In genomic region chr1:10495475-10495817, GRCh38 we compare ENCODE assay signal across 11 cellular contexts. TPM values are rescaled to one million over a fixed set of nuclear protein-coding genes. Genes with fewer than 3 reads are reported as not detected.
DNase-seq lines count a peak whose midpoint lies in the region; ATAC-seq, FAIRE-seq and TF ChIP-seq lines count a peak whose summit lies in the region.
"Had no signal": no experiment of that assay in that cellular context is flagged by ENCODE, and none has a peak within 500 bp of the region (broad histone marks: within the 10 kb centered on the region; RNA-seq: fewer than 3 reads in every experiment).

No MANE protein-coding gene starts in this region.

- peak overlapping the region; percentile 88 for H3K27ac Mint-ChIP-seq in activated T-cell treated with anti-CD3 and anti-CD28 coated beads, Interleukin-2, amount 50 U/mL, for 72 hours
- peak overlapping the region; percentile 91 to 97 (median 95) for H3K27ac Mint-ChIP-seq in immature natural killer cell
- peak overlapping the region; percentile 81 for H3K27ac Mint-ChIP-seq in stimulated activated memory B cell treated with anti-CD40 and anti-IgM and Interleukin-4, amounts not matched to agents 10 μg/mL and 1 μg/mL and 100 μg/mL, for 72 hours

- H3K27me3 Mint-ChIP-seq in activated T-cell treated with anti-CD3 and anti-CD28 coated beads, Interleukin-2, amount 50 U/mL, for 72 hours (ENCODE audit: low read depth), result no peaks in the 10 kb centered on the region
- peaks cover 0 to 6% (median 6%) of the 10 kb centered on the region in 3 donors for H3K27me3 Mint-ChIP-seq in immature natural killer cell (ENCODE audit: low read depth in 3 of 3)
- H3K27me3 Mint-ChIP-seq in stimulated activated memory B cell treated with anti-CD40 and anti-IgM and Interleukin-4, amounts not matched to agents 10 μg/mL and 1 μg/mL and 100 μg/mL, for 72 hours, result no peaks in the 10 kb centered on the region

- ATAC-seq in HG03135 (IDR thresholded peaks at IDR 0.05; ENCODE audit: unreplicated experiment) (peak; percentile 9), esophagus mucosa (no peak)
- no peak for ATAC-seq in activated T-cell treated with anti-CD3 and anti-CD28 coated beads, Interleukin-2, amount 50 U/mL, for 72 hours (replicated peaks in 1 of 2)
- no peak for ATAC-seq in stimulated activated memory B cell treated with anti-CD40 and anti-IgM and Interleukin-4, amounts not matched to agents 10 μg/mL and 1 μg/mL and 100 μg/mL, for 72 hours

- H3K36me3 Mint-ChIP-seq in activated T-cell treated with anti-CD3 and anti-CD28 coated beads, Interleukin-2, amount 50 U/mL, for 72 hours (ENCODE audit: insufficient read depth in 2 of 2), result peaks cover 2 to 3% of the 10 kb centered on the region in 2 donors
- no peaks in the 10 kb centered on the region for H3K36me3 Mint-ChIP-seq in immature natural killer cell
- peaks cover 5% of the 10 kb centered on the region for H3K36me3 Mint-ChIP-seq in stimulated activated memory B cell treated with anti-CD40 and anti-IgM and Interleukin-4, amounts not matched to agents 10 μg/mL and 1 μg/mL and 100 μg/mL, for 72 hours

- TF ChIP-seq CTCF in D721Med (IDR thresholded peaks at IDR 0.05; ENCODE audit: insufficient read depth, missing control alignments), result no peak

- H3K4me1 Mint-ChIP-seq in activated T-cell treated with anti-CD3 and anti-CD28 coated beads, Interleukin-2, amount 50 U/mL, for 72 hours (ENCODE audit: low read depth), result peaks cover 65% of the 10 kb centered on the region
- peaks cover 51 to 62% of the 10 kb centered on the region in 2 donors for H3K4me1 Mint-ChIP-seq in immature natural killer cell
- peaks cover 43% of the 10 kb centered on the region for H3K4me1 Mint-ChIP-seq in stimulated activated memory B cell treated with anti-CD40 and anti-IgM and Interleukin-4, amounts not matched to agents 10 μg/mL and 1 μg/mL and 100 μg/mL, for 72 hours

- DNase-seq in activated T-cell treated with anti-CD3 and anti-CD28 coated beads, Interleukin-2, amount 50 U/mL, for 72 hours, result no peak
- DNase-seq in immature natural killer cell (no peak), SW480 (ENCODE audit: low spot score) (no peak), NCI-H226 (no peak), D721Med (ENCODE audit: insufficient read length, low spot score) (no peak)
- DNase-seq: GOT3 had no signal

- FAIRE-seq in D721Med (lab: Jason Lieb, UNC), result no peak
- FAIRE-seq: HTR-8/SVneo had no signal

- H3K9me3 Mint-ChIP-seq in activated T-cell treated with anti-CD3 and anti-CD28 coated beads, Interleukin-2, amount 50 U/mL, for 72 hours, result no peaks in the 10 kb centered on the region
- H3K9me3 Mint-ChIP-seq in immature natural killer cell, result no peaks in the 10 kb centered on the region
- H3K9me3 Mint-ChIP-seq in stimulated activated memory B cell treated with anti-CD40 and anti-IgM and Interleukin-4, amounts not matched to agents 10 μg/mL and 1 μg/mL and 100 μg/mL, for 72 hours, result no peaks in the 10 kb centered on the region

- H3K4me3 Mint-ChIP-seq in activated T-cell treated with anti-CD3 and anti-CD28 coated beads, Interleukin-2, amount 50 U/mL, for 72 hours, result peak overlapping the region; percentile 79 to 92
- H3K4me3 Mint-ChIP-seq in immature natural killer cell, result peak overlapping the region; percentile 85 to 89 (median 88)
- H3K4me3 Mint-ChIP-seq in stimulated activated memory B cell treated with anti-CD40 and anti-IgM and Interleukin-4, amounts not matched to agents 10 μg/mL and 1 μg/mL and 100 μg/mL, for 72 hours, result peak overlapping the region; percentile 80

RNA-seq across cellular contexts. Expression of gene PEX14, which starts 20.7 kb away (rescaled TPM):
- total RNA-seq in activated T-cell treated with anti-CD3 and anti-CD28 coated beads, Interleukin-2, amount 50 U/mL, for 72 hours, result 10 to 100 TPM; 25.7 to 30.2 TPM
- polyA plus RNA-seq in immature natural killer cell, result 1 to 10 TPM; 2.0 to 7.5 (median 4.1) TPM
- 16.2 TPM for total RNA-seq in esophagus mucosa

RNA-seq across cellular contexts. Expression of gene DFFA, which starts 23.1 kb away (rescaled TPM):
- total RNA-seq in activated T-cell treated with anti-CD3 and anti-CD28 coated beads, Interleukin-2, amount 50 U/mL, for 72 hours, result 10 to 100 TPM; 26.4 to 27.1 TPM
- 10 to 100 TPM; 24.9 to 37.6 (median 28.6) TPM for polyA plus RNA-seq in immature natural killer cell
- 31.6 TPM for total RNA-seq in esophagus mucosa

RNA-seq across cellular contexts. Expression of gene CORT, which starts 45.6 kb away (rescaled TPM):
- under 1 TPM in 1 of 2 donors, not detected in 1; 0.69 TPM for total RNA-seq in activated T-cell treated with anti-CD3 and anti-CD28 coated beads, Interleukin-2, amount 50 U/mL, for 72 hours
- polyA plus RNA-seq in immature natural killer cell, result not detected
- 0.28 TPM for total RNA-seq in esophagus mucosa
- total RNA-seq: fibroblast of villous mesenchyme had no signal
